ENCODE assay signal across 8 cellular contexts in the genomic region with DNA sequence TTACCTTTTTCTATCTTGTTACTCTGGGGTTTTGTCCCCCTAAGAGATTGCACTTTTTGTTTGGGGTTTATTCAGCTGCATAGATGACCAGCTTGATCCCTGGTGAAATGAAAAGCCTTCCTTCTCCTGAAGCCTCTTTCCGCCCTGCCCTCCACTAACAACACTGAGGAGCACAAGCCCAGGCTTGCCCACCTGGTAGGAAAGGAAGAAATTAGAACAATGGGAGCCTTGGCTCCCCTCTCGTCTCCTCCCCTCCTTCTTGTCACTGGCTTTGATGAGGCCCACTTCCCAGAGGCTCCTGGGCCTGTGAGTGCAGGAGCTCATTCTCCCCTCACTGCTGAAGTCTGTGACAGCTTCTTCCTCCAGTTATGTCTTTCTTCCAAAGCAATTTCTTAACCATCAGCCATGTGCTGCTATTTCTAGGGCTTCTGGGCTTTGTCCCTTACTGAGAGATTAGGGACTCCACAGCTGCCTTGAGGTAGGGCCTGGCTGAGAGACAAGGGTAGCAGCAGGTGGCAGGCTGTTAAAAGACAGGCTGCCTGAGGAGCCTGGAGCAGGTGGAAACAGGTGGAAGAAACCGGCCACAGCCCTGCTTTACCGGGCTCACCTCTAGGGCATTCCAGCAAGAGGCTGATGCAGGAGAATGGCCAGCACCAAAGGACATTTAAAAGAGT. TPM values are rescaled to one million over a fixed set of nuclear protein-coding genes. Genes with fewer than 3 reads are reported as not detected.
DNase-seq lines count a peak whose midpoint lies in the region; ATAC-seq, FAIRE-seq and TF ChIP-seq lines count a peak whose summit lies in the region.

No MANE protein-coding gene starts in this region.

- no peak overlapping the region for H2AK5ac ChIP-seq in H1 (ENCODE audit: low read depth, low read length)

- no peak overlapping the region; the same call in 1 of the 2 replicates for H2BK15ac ChIP-seq in H1 (ENCODE audit: low read length)

- H3K9me3 ChIP-seq in H1 (ENCODE audit: insufficient read depth in 2 of 2, low read depth in 1 of 2, low read length in 1 of 2) (no peaks in the 10 kb centered on the region), sigmoid colon (no peaks in the 10 kb centered on the region)

- peak overlapping the region; percentile 87 for H2BK20ac ChIP-seq in H1 (ENCODE audit: low read length)

- H3K4me3 ChIP-seq in H1 (ENCODE audit: extremely low read depth in 1 of 4, insufficient read depth in 2 of 4, low read depth in 3 of 4, low read length in 4 of 4) (peak overlapping the region in 3 of 4 experiments; percentile 2 to 23 (median 11); a peak in 3 of 8 replicates), sigmoid colon (no peak overlapping the region)

- peak overlapping the region; percentile 54 to 60 for H3K4me2 ChIP-seq in H1 (ENCODE audit: insufficient read depth in 1 of 2, low read depth in 2 of 2, low read length in 2 of 2)

- H3K4ac ChIP-seq in H1 (replicated peaks; ENCODE audit: insufficient read length, low read depth, low read length): peak overlapping the region; percentile 61

- 19% methylated on average over 4 of the region's 4 CpGs; no CpG with 5 or more reads in 1 of the 2 experiments for WGBS in H1 (ENCODE audit: extremely low coverage in 1 of 2, insufficient coverage in 1 of 2, insufficient read length in 1 of 2, insufficient replicate concordance in 2 of 2, low coverage in 1 of 2, low lambda C conversion rate in 2 of 2, missing lambda C conversion rate in 1 of 2), 2 experiments
- WGBS in sigmoid colon, 2 donors: 48 to 77% methylated on average over 4 of the region's 4 CpGs

- H3K14ac ChIP-seq in H1 (ENCODE audit: insufficient read length): no peak overlapping the region

- H3K27me3 ChIP-seq in H1 (replicated peaks in 1 of 4; ENCODE audit: control insufficient read depth in 3 of 4, extremely low read depth in 1 of 4, insufficient read depth in 3 of 4, low read length in 3 of 4) (no peaks in the 10 kb centered on the region), sigmoid colon (no peaks in the 10 kb centered on the region)

- intact Hi-C loops in sigmoid colon (cut with DNase I): no loop called here

- DNase-seq in HTR-8/SVneo (ENCODE audit: insufficient read length, low spot score): no peak
- peak; percentile 79 for DNase-seq in NCI-H510A treated with DMSO at 0.1 percent for 48 hours (lab: John Stamatoyannopoulos, UW)
- DNase-seq in H1 (ENCODE audit: low read depth in 1 of 2, low spot score in 2 of 2): peak in 1 of 2 experiments; percentile 67
- no peak for DNase-seq in sigmoid colon
- DNase-seq in NOMO-1 treated with dmso at 0.1 percent for 144 hours (lab: John Stamatoyannopoulos, UW; ENCODE audit: unreplicated experiment): no peak
- DNase-seq in activated gamma-delta T cell (lab: John Stamatoyannopoulos, UW): no peak

- H4K8ac ChIP-seq in H1 (ENCODE audit: extremely low read depth, insufficient read depth, low read length): no peak overlapping the region

- peaks cover 16 to 36% (median 28%) of the 10 kb centered on the region in 4 experiments for H3K4me1 ChIP-seq in H1 (replicated peaks in 1 of 4; ENCODE audit: control insufficient read depth in 3 of 4, insufficient read depth in 4 of 4, low read length in 3 of 4)
- peaks cover 0 to 50% (median 47%) of the 10 kb centered on the region in 4 donors for H3K4me1 ChIP-seq in sigmoid colon

- peak overlapping the region; percentile 80 for H3K56ac ChIP-seq in H1 (replicated peaks; ENCODE audit: insufficient read length, low read depth, low read length)

- H2AFZ ChIP-seq in H1 (ENCODE audit: low read length): no peak overlapping the region

- peak overlapping the region; percentile 83 for H4K91ac ChIP-seq in H1 (replicated peaks; ENCODE audit: insufficient read length, low read length)

- peak overlapping the region; percentile 65 for H4K5ac ChIP-seq in H1 (ENCODE audit: insufficient read length, low read depth, low read length)

- CTCF ChIA-PET in H1 (lab: Charles Lee; ENCODE audit: partially characterized antibody): interaction anchor here (0.7 to 3.9 kb wide), 15 partner anchors 12 to 168 kb away, joined by 3 to 13 read pairs (median 4); a partner anchor contains a TSS

- H3K23me2 ChIP-seq in H1 (ENCODE audit: low read depth, low read length): no peaks in the 10 kb centered on the region

- TF ChIP-seq RAD21 in H1 (IDR thresholded peaks at IDR 0.05 in 1 of 2, conservative IDR thresholded peaks at IDR 0.05 in 1 of 2; ENCODE audit: low read depth in 2 of 2, low read length in 2 of 2): peak; percentile 13 to 23; a peak in 2 of 4 replicates

- H2BK12ac ChIP-seq in H1 (ENCODE audit: low read depth, low read length): peak overlapping the region; percentile 99

- peak overlapping the region; percentile 96 for H3K27ac ChIP-seq in H1 (ENCODE audit: low read depth, low read length)
- peak overlapping the region; percentile 46 to 74 (median 70) for H3K27ac ChIP-seq in sigmoid colon

- peak; percentile 28 to 66 for TF ChIP-seq POLR2A in H1 (IDR thresholded peaks at IDR 0.05; ENCODE audit: control extremely low read depth in 1 of 2, low read depth in 2 of 2, low read length in 2 of 2)
- TF ChIP-seq POLR2A in sigmoid colon (IDR thresholded peaks at IDR 0.05): no peak

- H3K79me1 ChIP-seq in H1 (ENCODE audit: low read depth, low read length): no peaks in the 10 kb centered on the region

- peak overlapping the region; percentile 33 for H3K18ac ChIP-seq in H1 (ENCODE audit: extremely low read depth, low read length)

- peak; percentile 87 for FAIRE-seq in HTR-8/SVneo (lab: Jason Lieb, UNC)
- peak; percentile 79 for FAIRE-seq in H1 (lab: Jason Lieb, UNC)

- H3K36me3 ChIP-seq in H1 (ENCODE audit: control insufficient read depth in 2 of 4, insufficient read depth in 4 of 4, low read length in 3 of 4) (no peaks in the 10 kb centered on the region), sigmoid colon (peaks cover 7 to 32% (median 17%) of the 10 kb centered on the region in 4 donors)

- H2BK120ac ChIP-seq in H1 (replicated peaks; ENCODE audit: low read depth, low read length): peak overlapping the region; percentile 11

- H4K20me1 ChIP-seq in H1 (replicated peaks in 1 of 2; ENCODE audit: control insufficient read depth in 1 of 2, insufficient read depth in 2 of 2, low read length in 2 of 2): no peaks in the 10 kb centered on the region

- TF ChIP-seq EP300 in H1 (IDR thresholded peaks at IDR 0.05; ENCODE audit: borderline replicate concordance in 1 of 2, low read depth in 2 of 2, low read length in 2 of 2): no peak
- no peak for TF ChIP-seq EP300 in sigmoid colon (IDR thresholded peaks at IDR 0.05)

- TF ChIP-seq CTCF in H1 (IDR thresholded peaks at IDR 0.05; ENCODE audit: control extremely low read depth in 1 of 3, insufficient read depth in 1 of 3, low read depth in 1 of 3, low read length in 3 of 3): peak; percentile 19 to 43 (median 23); a peak in 3 of 4 replicates
- TF ChIP-seq CTCF in sigmoid colon (IDR thresholded peaks at IDR 0.05): peak in 1 of 4 experiments; percentile 7

- no peak overlapping the region for H3K23ac ChIP-seq in H1 (ENCODE audit: insufficient read length)

- no peak for ATAC-seq in HG03139 (IDR thresholded peaks at IDR 0.05; ENCODE audit: unreplicated experiment)
- no peak for ATAC-seq in GM21619 (IDR thresholded peaks at IDR 0.05; ENCODE audit: unreplicated experiment)

- peak overlapping the region; percentile 99 for H2BK5ac ChIP-seq in H1 (ENCODE audit: low read depth, low read length)

- peak overlapping the region in 2 of 4 experiments; percentile 13 to 51; a peak in 4 of 7 replicates for H3K9ac ChIP-seq in H1 (replicated peaks in 1 of 4; ENCODE audit: extremely low read depth in 1 of 4, low read depth in 3 of 4, low read length in 3 of 4)

- POLR2A ChIA-PET in H1 (lab: Charles Lee; ENCODE audit: partially characterized antibody): interaction anchor here (0.9 to 1.2 kb wide), 6 partner anchors 9 to 142 kb away, joined by 3 to 4 read pairs (median 3); a partner anchor contains a TSS

- H3K79me2 ChIP-seq in H1 (ENCODE audit: control insufficient read depth in 1 of 2, insufficient read depth in 2 of 2, low read length in 2 of 2): no peaks in the 10 kb centered on the region

TF ChIP-seq in H1, 55 proteins besides CTCF, POLR2A, EP300 and RAD21 (continues in another document):
- TF ChIP-seq TBP (IDR thresholded peaks at IDR 0.05; ENCODE audit: low read depth, low read length): 0 out of 2 replicates have a peak, but pooled peaks have one; percentile 32
- no peak for TF ChIP-seq CBX5 (IDR thresholded peaks at IDR 0.05; ENCODE audit: low read depth, low read length)
- TF ChIP-seq TCF12 (IDR thresholded peaks at IDR 0.05; ENCODE audit: low read depth, low read length): peak; percentile 89
- TF ChIP-seq TAF7 (optimal IDR thresholded peaks at IDR 0.05; ENCODE audit: borderline replicate concordance, low read depth, low read length): peak; percentile 36
- 0 out of 2 replicates have a peak, but pooled peaks have one; percentile 32 for TF ChIP-seq CHD2 (IDR thresholded peaks at IDR 0.05; ENCODE audit: low read length)
- TF ChIP-seq, protein P1, sequence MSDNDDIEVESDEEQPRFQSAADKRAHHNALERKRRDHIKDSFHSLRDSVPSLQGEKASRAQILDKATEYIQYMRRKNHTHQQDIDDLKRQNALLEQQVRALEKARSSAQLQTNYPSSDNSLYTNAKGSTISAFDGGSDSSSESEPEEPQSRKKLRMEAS (IDR thresholded peaks at IDR 0.05): peak; percentile 92
- no peak for TF ChIP-seq RBBP5 (IDR thresholded peaks at IDR 0.05; ENCODE audit: borderline replicate concordance, low read depth, low read length)
- TF ChIP-seq, protein P2, sequence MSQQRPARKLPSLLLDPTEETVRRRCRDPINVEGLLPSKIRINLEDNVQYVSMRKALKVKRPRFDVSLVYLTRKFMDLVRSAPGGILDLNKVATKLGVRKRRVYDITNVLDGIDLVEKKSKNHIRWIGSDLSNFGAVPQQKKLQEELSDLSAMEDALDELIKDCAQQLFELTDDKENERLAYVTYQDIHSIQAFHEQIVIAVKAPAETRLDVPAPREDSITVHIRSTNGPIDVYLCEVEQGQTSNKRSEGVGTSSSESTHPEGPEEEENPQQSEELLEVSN (IDR thresholded peaks at IDR 0.05): peak; percentile 78; the same call in 1 of the 2 replicates
- TF ChIP-seq TEAD4 (IDR thresholded peaks at IDR 0.05; ENCODE audit: low read depth, low read length): peak; percentile 67
- 0 out of 2 replicates have a peak, but pooled peaks have one; percentile 31 for TF ChIP-seq YY1 (IDR thresholded peaks at IDR 0.05; ENCODE audit: low read depth, low read length)

RNA-seq across cellular contexts. Expression of a gene that starts 53.7 kb away (rescaled TPM):
- total RNA-seq in H1 (2021; fragmentation: NEBNext Ultra II Directional; extraction: Animal tissue kit (Norgen Biotek cat#: 25700)): 226 and 238 TPM in 2 replicates
- polyA plus RNA-seq in H1 (2011; rRNA removed): 101 and 114 TPM in 2 replicates
- polyA plus RNA-seq in H1 (2011; cell fraction: cytosol; rRNA removed): 369 TPM
- 200 TPM for polyA plus RNA-seq in H1 (2011; cell fraction: nucleus; rRNA removed)
- 380 to 494 TPM (median 401 TPM) in 4 replicates for polyA plus RNA-seq in H1 (2012, experiment 1 of 2)
- polyA plus RNA-seq in H1 (2012, experiment 2 of 2): 62.0 TPM
- 219 TPM for polyA plus RNA-seq in H1 (2013, experiment 1 of 2)
- polyA plus RNA-seq in H1 (2013, experiment 2 of 2): 196 TPM
- polyA minus RNA-seq in H1 (2011; rRNA and poly(A)+ RNA removed): 82.9 and 96.4 TPM in 2 replicates
- polyA minus RNA-seq in H1 (2011; cell fraction: cytosol; rRNA and poly(A)+ RNA removed): 118 TPM
- polyA minus RNA-seq in H1 (2011; cell fraction: nucleus; rRNA and poly(A)+ RNA removed): 225 TPM
- total RNA-seq in sigmoid colon: 100 to 1,000 TPM; 263 to 366 (median 303) TPM
- polyA plus RNA-seq in sigmoid colon: 100 to 1,000 TPM; 211 to 338 (median 288) TPM

Comparison
In these comparisons a context has a peak if more than half of its experiments do, and no peak if none do; other contexts are left out.
1. H3K4me3 ChIP-seq: peak in H1 (3 of 4); none in sigmoid colon (0 of 4).
2. POLR2A ChIP-seq: peak in H1 (2 of 2); none in sigmoid colon (0 of 2).